ENCODE assay signal across 19 cellular contexts in the genomic region with DNA sequence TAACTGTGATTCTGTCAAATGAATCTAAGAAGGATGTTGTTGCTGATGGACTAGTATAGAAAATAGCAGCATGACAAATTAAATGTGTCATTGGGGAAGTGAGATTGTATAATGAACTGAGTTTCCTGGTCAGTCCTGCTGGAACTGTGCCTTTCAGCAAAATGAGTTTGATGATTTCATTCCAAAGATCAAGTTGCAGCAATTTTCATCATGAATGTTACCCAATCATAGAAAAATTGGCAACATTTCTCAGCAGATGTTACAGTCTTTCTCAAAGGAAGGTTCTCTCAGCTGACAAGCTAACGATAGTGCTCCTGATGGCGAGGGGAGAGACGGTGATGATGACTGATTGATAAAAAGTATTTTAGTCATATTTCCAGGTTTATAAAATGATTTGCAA. TPM values are rescaled to one million over a fixed set of nuclear protein-coding genes. Genes with fewer than 3 reads are reported as not detected.
DNase-seq lines count a peak whose midpoint lies in the region; ATAC-seq, FAIRE-seq and TF ChIP-seq lines count a peak whose summit lies in the region.
"Had no signal": no experiment of that assay in that cellular context is flagged by ENCODE, and none has a peak within 500 bp of the region (broad histone marks: within the 10 kb centered on the region; RNA-seq: fewer than 3 reads in every experiment).

No MANE protein-coding gene starts in this region.

- intact Hi-C loops in HCT116 (cut with micrococcal nuclease), result no loop called here
- intact Hi-C loops in endothelial cell of umbilical vein (cut with micrococcal nuclease), result no loop called here
- intact Hi-C loops in kidney (cut with DNase I), result no loop called here

- DNase-seq in HCT116 (ENCODE audit: low read depth, low spot score) (no peak), NCI-H69 (lab: John Stamatoyannopoulos, UW) (peak; percentile 76), endothelial cell of umbilical vein (ENCODE audit: low read depth, low spot score) (peak; percentile 59), myocyte (ENCODE audit: low read depth) (peak; percentile 32), kidney (no peak), NAMALWA (ENCODE audit: low spot score) (no peak)
- DNase-seq in activated naive CD4-positive, alpha-beta T cell treated with anti-CD3 and anti-CD28 coated beads, Interleukin-2, amount 10 ng/mL, durations not matched to agents 7 days and 5 days, result no peak
- DNase-seq: activated effector memory CD4-positive, alpha-beta T cell treated with anti-CD3 and anti-CD28 coated beads, Interleukin-2, amount 50 U/mL, for 16 hours; dorsolateral prefrontal cortex; HCEC 1CT; NCI-H1436 treated with DMSO at 0.1 percent for 48 hours; nephron progenitor cell; stimulated activated CD4-positive, alpha-beta T cell treated with anti-CD3 and anti-CD28 coated beads, Interleukin-1b, Interleukin-23, amount 100 ng/mL, for 48 hours; substantia nigra; T-cell had no signal

- no peak overlapping the region for H3K4me3 ChIP-seq in HCT116 (replicated peaks in 1 of 2; ENCODE audit: low read depth in 1 of 2, low read length in 2 of 2)
- no peak overlapping the region for H3K4me3 ChIP-seq in endothelial cell of umbilical vein (replicated peaks in 1 of 3; ENCODE audit: insufficient read depth in 1 of 3, low read depth in 1 of 3, low read length in 3 of 3)
- H3K4me3 ChIP-seq in kidney (ENCODE audit: low read length in 2 of 2), result no peak overlapping the region
- H3K4me3 ChIP-seq: dorsolateral prefrontal cortex, K562 had no signal

- RAD21 ChIA-PET in HCT116 (lab: Charles Lee; ENCODE audit: low non-redundant PET in 1 of 2, low total read pairs in 2 of 2, uncharacterized antibody in 2 of 2, unreplicated experiment in 2 of 2), result no interaction called here

- H3K9me2 ChIP-seq in HCT116 (ENCODE audit: insufficient read depth), result no peaks in the 10 kb centered on the region

- H3K27me3 ChIP-seq in HCT116 (ENCODE audit: insufficient read depth, low read length) (no peaks in the 10 kb centered on the region), endothelial cell of umbilical vein (ENCODE audit: control insufficient read depth in 2 of 2, insufficient read depth in 2 of 2, low read length in 2 of 2) (no peaks in the 10 kb centered on the region)
- H3K27me3 ChIP-seq: dorsolateral prefrontal cortex had no signal

- BruUV-seq in HCT116 (replicated peaks; lab: Mats Ljungman, UMichigan), result no TSS peak
- BruUV-seq in endothelial cell of umbilical vein (replicated peaks; lab: Mats Ljungman, UMichigan), result no TSS peak

- ATAC-seq in HCT116 (no peak), HG02938 (IDR thresholded peaks at IDR 0.05; ENCODE audit: unreplicated experiment) (no peak)
- ATAC-seq: K562, T-cell had no signal

- POLR2A ChIA-PET in HCT116 (lab: Charles Lee) (no interaction called here), endothelial cell of umbilical vein (lab: Charles Lee) (no interaction called here)

- no peaks in the 10 kb centered on the region for H3K4me1 Mint-ChIP-seq in activated naive CD4-positive, alpha-beta T cell treated with anti-CD3 and anti-CD28 coated beads, Interleukin-2, amount 10 ng/mL, durations not matched to agents 7 days and 5 days
- H3K4me1 Mint-ChIP-seq: nephron progenitor cell, T-cell had no signal

- H3K4me2 ChIP-seq in HCT116 (ENCODE audit: low read length) (no peak overlapping the region), endothelial cell of umbilical vein (ENCODE audit: insufficient read depth, low read length) (peak overlapping the region; percentile 8)

- dilution Hi-C loops in endothelial cell of umbilical vein (cut with MboI; ENCODE audit: extremely low pct_ligation_motif_present, low sequenced_read_pairs), result no loop called here

- no peak overlapping the region for H3K9ac ChIP-seq in HCT116 (ENCODE audit: low read length)
- no peak overlapping the region for H3K9ac ChIP-seq in endothelial cell of umbilical vein (replicated peaks; ENCODE audit: extremely low read depth, insufficient read depth, low read length)
- H3K9ac ChIP-seq in kidney (ENCODE audit: low read length in 2 of 2), result no peak overlapping the region

- H3K9me3 Mint-ChIP-seq in activated naive CD4-positive, alpha-beta T cell treated with anti-CD3 and anti-CD28 coated beads, Interleukin-2, amount 10 ng/mL, durations not matched to agents 7 days and 5 days, result no peaks in the 10 kb centered on the region
- H3K9me3 Mint-ChIP-seq: nephron progenitor cell had no signal

- H2AFZ ChIP-seq in HCT116 (ENCODE audit: low read depth, low read length, poor library complexity, severe bottlenecking) (no peak overlapping the region), endothelial cell of umbilical vein (ENCODE audit: low read depth, low read length) (no peak overlapping the region)

- H4K20me1 ChIP-seq in HCT116 (ENCODE audit: insufficient read depth) (no peaks in the 10 kb centered on the region), endothelial cell of umbilical vein (replicated peaks; ENCODE audit: control insufficient read depth, extremely low read depth, insufficient read depth, low read length) (no peaks in the 10 kb centered on the region)

- peak; percentile 54 for FAIRE-seq in endothelial cell of umbilical vein (lab: Jason Lieb, UNC)
- FAIRE-seq in kidney (lab: Jason Lieb, UNC), result no peak
- FAIRE-seq: astrocyte, K562, RCC 7860 had no signal

- no peak overlapping the region for H3K27ac Mint-ChIP-seq in activated naive CD4-positive, alpha-beta T cell treated with anti-CD3 and anti-CD28 coated beads, Interleukin-2, amount 10 ng/mL, durations not matched to agents 7 days and 5 days
- H3K27ac Mint-ChIP-seq: nephron progenitor cell, T-cell had no signal

- H3K36me3 ChIP-seq in HCT116 (ENCODE audit: control insufficient read depth in 1 of 2, insufficient read depth in 2 of 2, low read length in 2 of 2) (no peaks in the 10 kb centered on the region), endothelial cell of umbilical vein (ENCODE audit: control insufficient read depth in 2 of 2, extremely low read depth in 1 of 2, insufficient read depth in 2 of 2, low read length in 2 of 2) (no peaks in the 10 kb centered on the region), kidney (ENCODE audit: control insufficient read depth in 1 of 2, insufficient read depth in 2 of 2, low read length in 2 of 2) (no peaks in the 10 kb centered on the region)

- H3K4me3 Mint-ChIP-seq in activated naive CD4-positive, alpha-beta T cell treated with anti-CD3 and anti-CD28 coated beads, Interleukin-2, amount 10 ng/mL, durations not matched to agents 7 days and 5 days, result no peak overlapping the region
- H3K4me3 Mint-ChIP-seq: nephron progenitor cell, T-cell had no signal

- TF ChIP-seq RAD21 in HCT116 (IDR thresholded peaks at IDR 0.05; ENCODE audit: low read depth), result no peak

- TF ChIP-seq CTCF in HCT116 (IDR thresholded peaks at IDR 0.05 in 2 of 3, conservative IDR thresholded peaks at IDR 0.05 in 1 of 3; ENCODE audit: borderline replicate concordance in 1 of 3, insufficient read depth in 1 of 3, low read depth in 2 of 3, low read length in 2 of 3) (no peak), endothelial cell of umbilical vein (IDR thresholded peaks at IDR 0.05; ENCODE audit: extremely low read depth in 1 of 2, insufficient read depth in 1 of 2, low read depth in 1 of 2, low read length in 2 of 2) (no peak), kidney (IDR thresholded peaks at IDR 0.05; ENCODE audit: borderline replicate concordance, extremely low read depth, insufficient read depth) (no peak)

- no peaks in the 10 kb centered on the region for H3K9me3 ChIP-seq in HCT116 (ENCODE audit: control insufficient read depth in 1 of 2, insufficient read depth in 1 of 2, low read depth in 1 of 2, low read length in 2 of 2)
- H3K9me3 ChIP-seq in endothelial cell of umbilical vein (replicated peaks; ENCODE audit: control insufficient read depth, insufficient read depth, low read length), result no peaks in the 10 kb centered on the region
- H3K9me3 ChIP-seq in kidney (ENCODE audit: control insufficient read depth in 1 of 2, low read length in 2 of 2), result no peaks in the 10 kb centered on the region

- H3K79me2 ChIP-seq in HCT116 (ENCODE audit: insufficient read depth, low read length) (no peaks in the 10 kb centered on the region), endothelial cell of umbilical vein (ENCODE audit: control insufficient read depth, insufficient read depth, low read length) (no peaks in the 10 kb centered on the region)

- no peaks in the 10 kb centered on the region for H3K9me1 ChIP-seq in endothelial cell of umbilical vein (replicated peaks; ENCODE audit: control insufficient read depth, extremely low read depth, insufficient read depth, low read length)

- TF ChIP-seq POLR2A in HCT116 (IDR thresholded peaks at IDR 0.05; ENCODE audit: borderline replicate concordance, extremely low read depth, insufficient read depth, insufficient read length), result no peak
- TF ChIP-seq POLR2A in endothelial cell of umbilical vein (IDR thresholded peaks at IDR 0.05; ENCODE audit: low read depth, low read length), result no peak

- H3K36me3 Mint-ChIP-seq in activated naive CD4-positive, alpha-beta T cell treated with anti-CD3 and anti-CD28 coated beads, Interleukin-2, amount 10 ng/mL, durations not matched to agents 7 days and 5 days, result no peaks in the 10 kb centered on the region
- H3K36me3 Mint-ChIP-seq: T-cell had no signal

- H3K27me3 Mint-ChIP-seq in activated naive CD4-positive, alpha-beta T cell treated with anti-CD3 and anti-CD28 coated beads, Interleukin-2, amount 10 ng/mL, durations not matched to agents 7 days and 5 days, result no peaks in the 10 kb centered on the region

- H3K4me1 ChIP-seq in HCT116 (ENCODE audit: control insufficient read depth in 1 of 2, insufficient read depth in 2 of 2, low read length in 2 of 2), result no peaks in the 10 kb centered on the region
- peaks cover 21% of the 10 kb centered on the region for H3K4me1 ChIP-seq in endothelial cell of umbilical vein (ENCODE audit: control insufficient read depth, extremely low read depth, insufficient read depth, low read length)
- no peaks in the 10 kb centered on the region for H3K4me1 ChIP-seq in kidney (ENCODE audit: control insufficient read depth in 1 of 2, insufficient read depth in 1 of 2, low read depth in 1 of 2, low read length in 2 of 2)

- no peak overlapping the region for H3K27ac ChIP-seq in HCT116 (ENCODE audit: low read depth, low read length)
- H3K27ac ChIP-seq in endothelial cell of umbilical vein (ENCODE audit: insufficient read depth, low read depth, low read length), result no peak overlapping the region
- no peak overlapping the region for H3K27ac ChIP-seq in kidney (ENCODE audit: low read depth in 2 of 2, low read length in 2 of 2)

- CTCF ChIA-PET in HCT116 (lab: Charles Lee) (no interaction called here), endothelial cell of umbilical vein (lab: Charles Lee) (interaction anchor here (1.0 kb wide), 1 partner anchor 16 kb away, joined by 3 read pairs; no protein-coding TSS in a partner anchor)
- CTCF ChIA-PET in activated naive CD4-positive, alpha-beta T cell treated with anti-CD3 and anti-CD28 coated beads, Interleukin-2, amount 10 ng/mL, durations not matched to agents 7 days and 5 days (lab: Charles Lee), result no interaction called here

RNA-seq across cellular contexts. Expression of a gene that starts 10.7 kb away (rescaled TPM):
- total RNA-seq in HCT116 (2021; ENCODE audit: unreplicated experiment), result 3.2 TPM
- 2.3 and 2.5 TPM in 2 replicates for polyA plus RNA-seq in HCT116 (2012)
- 0.90 and 1.00 TPM in 2 replicates for total RNA-seq in endothelial cell of umbilical vein
- polyA plus RNA-seq in endothelial cell of umbilical vein, result 0.97 and 1.2 TPM in 2 replicates
- 0.66 and 0.77 TPM in 2 replicates for polyA plus RNA-seq in endothelial cell of umbilical vein (2011; cell fraction: cytosol; rRNA removed)
- polyA plus RNA-seq in endothelial cell of umbilical vein (2011; cell fraction: nucleus; rRNA removed), result 0.42 and 0.58 TPM in 2 replicates
- polyA plus RNA-seq in endothelial cell of umbilical vein (2012), result 0.24 and 0.60 TPM in 2 replicates
- 3.7 and 4.9 TPM in 2 replicates for polyA minus RNA-seq in endothelial cell of umbilical vein
- not detected for polyA minus RNA-seq in endothelial cell of umbilical vein (2011; cell fraction: cytosol; rRNA and poly(A)+ RNA removed)
- 1.4 and 1.9 TPM in 2 replicates for polyA minus RNA-seq in endothelial cell of umbilical vein (2011; cell fraction: nucleus; rRNA and poly(A)+ RNA removed)
- 0.05 and 0.10 TPM in 2 replicates for total RNA-seq in myocyte
- polyA plus RNA-seq in myocyte (2012), result 0.08 TPM
- 3.6 TPM for total RNA-seq in kidney
- polyA plus RNA-seq in kidney (ENCODE audit: insufficient read depth, low read depth, low replicate concordance), result 0.30 TPM
- total RNA-seq: K562 had no signal

RNA-seq across cellular contexts. Expression of a gene that starts 50.9 kb away (rescaled TPM):
- total RNA-seq in HCT116 (2021; ENCODE audit: unreplicated experiment), result 1.0 TPM
- 0.49 and 0.62 TPM in 2 replicates for polyA plus RNA-seq in HCT116 (2012)
- total RNA-seq in endothelial cell of umbilical vein, result not detected in 2 replicates
- not detected in 2 replicates for polyA plus RNA-seq in endothelial cell of umbilical vein
- 0.01 TPM in 1 of 2 replicates, not detected in the other for polyA plus RNA-seq in endothelial cell of umbilical vein (2011; cell fraction: cytosol; rRNA removed)
- polyA plus RNA-seq in endothelial cell of umbilical vein (2011; cell fraction: nucleus; rRNA removed), result 0.03 and 0.08 TPM in 2 replicates
- not detected in 2 replicates for polyA plus RNA-seq in endothelial cell of umbilical vein (2012)
- polyA minus RNA-seq in endothelial cell of umbilical vein, result 0.08 and 0.17 TPM in 2 replicates
- not detected for polyA minus RNA-seq in endothelial cell of umbilical vein (2011; cell fraction: cytosol; rRNA and poly(A)+ RNA removed)
- 0.19 TPM in 1 of 2 replicates, not detected in the other for polyA minus RNA-seq in endothelial cell of umbilical vein (2011; cell fraction: nucleus; rRNA and poly(A)+ RNA removed)
- 0.05 and 0.10 TPM in 2 replicates for total RNA-seq in myocyte
- 0.03 TPM for polyA plus RNA-seq in myocyte (2012)
- 2.9 TPM for total RNA-seq in kidney
- polyA plus RNA-seq in kidney (ENCODE audit: insufficient read depth, low read depth, low replicate concordance), result 0.43 TPM
- total RNA-seq: K562 had no signal
- polyA plus RNA-seq: K562 had no signal

Comparison
In these comparisons a context has a peak if more than half of its experiments do, and no peak if none do; other contexts are left out.
1. DNase-seq: peak in NCI-H69 (single experiment), endothelial cell of umbilical vein (single experiment) and myocyte (single experiment); none in HCT116 (single experiment), activated naive CD4-positive, alpha-beta T cell treated with anti-CD3 and anti-CD28 coated beads, Interleukin-2, amount 10 ng/mL, durations not matched to agents 7 days and 5 days (single experiment), kidney (single experiment) and NAMALWA (single experiment).